Comparison of ENCODE assay signal across 8 cellular contexts in the genomic region with DNA sequence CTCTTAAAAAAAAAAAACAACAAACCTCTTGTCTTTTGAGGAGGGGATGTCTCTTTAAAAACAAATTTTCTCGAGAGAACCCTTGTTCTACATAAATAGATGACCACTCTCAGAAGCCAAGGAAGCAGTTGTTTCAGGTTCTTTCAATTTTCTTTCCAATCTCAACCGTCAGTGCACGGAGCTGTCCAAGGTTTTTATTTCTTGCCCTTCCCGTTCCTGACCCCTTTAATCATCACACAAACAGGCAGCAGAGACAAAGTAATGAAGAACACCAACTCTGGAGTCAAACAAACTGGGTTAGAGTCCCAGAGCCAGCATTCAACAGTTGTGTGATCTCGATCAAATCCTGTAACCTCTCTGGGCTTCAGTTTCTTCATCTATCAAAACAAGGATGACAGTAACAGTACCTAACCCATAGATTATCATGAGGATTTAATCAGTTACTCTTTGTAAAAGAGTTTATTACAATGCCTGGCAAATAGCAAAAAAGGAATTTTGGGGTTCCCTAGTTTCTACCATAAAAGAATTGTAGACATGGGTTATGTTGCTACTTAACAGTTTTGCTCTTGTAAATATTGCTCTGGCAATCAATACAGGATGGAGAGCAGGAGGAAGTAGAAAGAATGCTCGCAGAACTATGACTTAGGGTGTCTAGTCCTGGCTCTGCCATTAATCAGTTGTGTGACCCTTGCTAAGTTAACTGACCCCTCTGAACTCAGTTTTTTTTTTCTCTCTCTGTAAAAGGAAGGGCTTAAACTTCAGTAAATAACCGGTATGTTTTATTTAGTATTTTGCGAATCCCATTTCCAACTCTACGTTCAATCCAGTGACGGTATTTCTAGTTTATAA. TPM values are rescaled to one million over a fixed set of nuclear protein-coding genes. Genes with fewer than 3 reads are reported as not detected.
DNase-seq lines count a peak whose midpoint lies in the region; ATAC-seq, FAIRE-seq and TF ChIP-seq lines count a peak whose summit lies in the region.

No MANE protein-coding gene starts in this region.

- H3K36me3 Mint-ChIP-seq in CD4-positive, alpha-beta T cell (ENCODE audit: low read depth), result peaks cover 9% of the 10 kb centered on the region

- no peak overlapping the region for H2AK9ac ChIP-seq in IMR-90 (replicated peaks; ENCODE audit: low read depth, low read length, poor library complexity)

- dilution Hi-C loops in IMR-90 (cut with HindIII; ENCODE audit: low sequenced_read_pairs, unreplicated experiment), result no loop called here

- H3K9ac ChIP-seq in IMR-90 (ENCODE audit: low read depth, low read length), result no peak overlapping the region

- H3K4me2 ChIP-seq in IMR-90 (ENCODE audit: low read depth, low read length), result no peak overlapping the region

- H3K79me1 ChIP-seq in IMR-90 (ENCODE audit: low read depth in 1 of 2, low read length in 2 of 2), result no peaks in the 10 kb centered on the region

- no peak overlapping the region for H4K91ac ChIP-seq in IMR-90 (ENCODE audit: insufficient read depth, low read depth, low read length)

- BruUV-seq in IMR-90 (replicated peaks; lab: Mats Ljungman, UMichigan), result no TSS peak

- DNase-seq in CD4-positive, alpha-beta T cell, result no peak
- DNase-seq in IMR-90, result peak; percentile 51
- DNase-seq in bronchial epithelial cell (ENCODE audit: low read depth), result peak; percentile 29
- peak; percentile 65 for DNase-seq in myocyte (ENCODE audit: low read depth)

- no peak overlapping the region for H3K56ac ChIP-seq in IMR-90 (ENCODE audit: extremely low read depth, insufficient read depth, low read length)

- no peaks in the 10 kb centered on the region for H4K20me1 ChIP-seq in IMR-90 (ENCODE audit: insufficient read depth, low read length)

- no peak overlapping the region for H3K14ac ChIP-seq in IMR-90 (replicated peaks; ENCODE audit: low read depth, low read length)

- peaks cover 32% of the 10 kb centered on the region for H3K4me1 Mint-ChIP-seq in CD4-positive, alpha-beta T cell (ENCODE audit: low read depth)

- CTCF ChIA-PET in CD4-positive, alpha-beta T cell (lab: Charles Lee), result interaction anchor here (1.2 kb wide), 1 partner anchor 85 kb away, joined by 3 read pairs; no protein-coding TSS in a partner anchor
- CTCF ChIA-PET in IMR-90 (lab: Yijun Ruan, JAX), result no interaction called here

- peaks cover 5% of the 10 kb centered on the region for H3K27me3 ChIP-seq in CD4-positive, alpha-beta T cell (ENCODE audit: control insufficient read depth, insufficient read depth, low read length)
- H3K27me3 ChIP-seq in IMR-90 (ENCODE audit: control insufficient read depth, insufficient read depth, low read length), result no peaks in the 10 kb centered on the region
- H3K27me3 ChIP-seq in bronchial epithelial cell (ENCODE audit: control insufficient read depth, insufficient read depth, low read length), result peaks cover 3% of the 10 kb centered on the region

- H2AFZ ChIP-seq in IMR-90 (replicated peaks; ENCODE audit: low read length, poor library complexity), result no peak overlapping the region

- WGBS in IMR-90 (ENCODE audit: extremely low coverage in 2 of 2, insufficient read length in 1 of 2), 2 experiments, result no CpG with 5 or more reads among the region's 10 CpGs

- H3K36me3 ChIP-seq in IMR-90 (ENCODE audit: control insufficient read depth, insufficient read depth, low read length), result no peaks in the 10 kb centered on the region
- H3K36me3 ChIP-seq in bronchial epithelial cell (ENCODE audit: control insufficient read depth, insufficient read depth, low read length), result no peaks in the 10 kb centered on the region

- H3K23ac ChIP-seq in IMR-90 (ENCODE audit: low read depth, low read length), result 0 out of 2 replicates have a peak overlapping the region, but pooled peaks have one; percentile 27

- no peaks in the 10 kb centered on the region for H3K9me3 ChIP-seq in CD4-positive, alpha-beta T cell (ENCODE audit: control insufficient read depth, low read length)
- H3K9me3 ChIP-seq in IMR-90 (ENCODE audit: control insufficient read depth, insufficient read depth, low read length), result no peaks in the 10 kb centered on the region

- H3K4ac ChIP-seq in IMR-90 (ENCODE audit: low read depth, low read length), result no peak overlapping the region

- H3K9me1 ChIP-seq in IMR-90 (ENCODE audit: insufficient read depth, low read length), result no peaks in the 10 kb centered on the region

- FAIRE-seq in bronchial epithelial cell (lab: Jason Lieb, UNC), result no peak

- H3K4me3 ChIP-seq in IMR-90 (ENCODE audit: insufficient read depth, low read depth, low read length) (no peak overlapping the region), bronchial epithelial cell (ENCODE audit: low read depth, low read length) (no peak overlapping the region)

- H2AK5ac ChIP-seq in IMR-90 (ENCODE audit: low read depth, low read length), result no peak overlapping the region

- TF ChIP-seq CTCF in CD4-positive, alpha-beta T cell (IDR thresholded peaks at IDR 0.05), result no peak
- TF ChIP-seq CTCF in IMR-90 (conservative IDR thresholded peaks at IDR 0.05; ENCODE audit: low read depth, low read length), result no peak
- TF ChIP-seq CTCF in bronchial epithelial cell (IDR thresholded peaks at IDR 0.05; ENCODE audit: insufficient read depth, low read length, severe bottlenecking), result no peak

- H3K9me3 Mint-ChIP-seq in CD4-positive, alpha-beta T cell, result no peaks in the 10 kb centered on the region

- H2BK5ac ChIP-seq in IMR-90 (ENCODE audit: low read depth, low read length, poor library complexity, severe bottlenecking), result no peak overlapping the region

- no peak overlapping the region for H4K8ac ChIP-seq in IMR-90 (ENCODE audit: low read depth in 2 of 2, low read length in 2 of 2)

- no peak overlapping the region for H2BK120ac ChIP-seq in IMR-90 (ENCODE audit: low read depth, low read length)

- peaks cover 3% of the 10 kb centered on the region for H3K4me1 ChIP-seq in IMR-90 (ENCODE audit: control insufficient read depth, insufficient read depth, low read length)

- H3K27ac Mint-ChIP-seq in CD4-positive, alpha-beta T cell, result no peak overlapping the region

- no peak overlapping the region for H2BK20ac ChIP-seq in IMR-90 (ENCODE audit: low read depth, low read length)

- ATAC-seq in CD4-positive, alpha-beta T cell (ENCODE audit: poor library complexity), result no peak
- ATAC-seq in IMR-90 (ENCODE audit: low read depth) (no peak), HG02973 (IDR thresholded peaks at IDR 0.05; ENCODE audit: unreplicated experiment) (no peak), GM21529 (IDR thresholded peaks at IDR 0.05; ENCODE audit: unreplicated experiment) (no peak), HG03432 (IDR thresholded peaks at IDR 0.05; ENCODE audit: unreplicated experiment) (no peak), GM19452 (IDR thresholded peaks at IDR 0.05; ENCODE audit: unreplicated experiment) (no peak)

- TF ChIP-seq POLR2A in IMR-90 (IDR thresholded peaks at IDR 0.05; ENCODE audit: low read depth, low read length), result no peak

- H2BK15ac ChIP-seq in IMR-90 (ENCODE audit: low read depth, low read length), result no peak overlapping the region

- in situ Hi-C loops in IMR-90 (cut with MboI; ENCODE audit: low sequenced_read_pairs), result no loop called here

- TF ChIP-seq RAD21 in IMR-90 (IDR thresholded peaks at IDR 0.05; ENCODE audit: low read length), result no peak

- POLR2A ChIA-PET in CD4-positive, alpha-beta T cell (lab: Charles Lee), result interaction anchor here (1.0 kb wide), 2 partner anchors 70 to 293 kb away, joined by 4 to 5 read pairs; partner anchors contain the start of gene TMEM267
- POLR2A ChIA-PET in IMR-90 (lab: Charles Lee; ENCODE audit: unreplicated experiment), result no interaction called here

- peak overlapping the region; percentile 85 for H3K4me3 Mint-ChIP-seq in CD4-positive, alpha-beta T cell

- no peak overlapping the region for H4K5ac ChIP-seq in IMR-90 (ENCODE audit: low read depth, low read length)

- peaks cover 37% of the 10 kb centered on the region for H3K27me3 Mint-ChIP-seq in CD4-positive, alpha-beta T cell

- H3K18ac ChIP-seq in IMR-90 (ENCODE audit: low read depth, low read length), result no peak overlapping the region

- intact Hi-C loops in CD4-positive, alpha-beta T cell (cut with DNase I, micrococcal nuclease), result no loop called here
- intact Hi-C loops in IMR-90 (cut with micrococcal nuclease), result loop anchor here (5.0 kb wide), 1 partner anchor 69 kb away; the partner anchor contains the start of gene ZNF131

- no peak overlapping the region for H3K27ac ChIP-seq in CD4-positive, alpha-beta T cell (ENCODE audit: low read depth, low read length)
- no peak overlapping the region for H3K27ac ChIP-seq in IMR-90 (ENCODE audit: insufficient read depth, low read length)

TF ChIP-seq in IMR-90, 13 proteins besides CTCF, POLR2A, EP300 and RAD21:
- TF ChIP-seq RFX5 (IDR thresholded peaks at IDR 0.05; ENCODE audit: low read depth, low read length) (no peak), FOS (IDR thresholded peaks at IDR 0.05; ENCODE audit: low read depth, low read length) (no peak), MAZ (IDR thresholded peaks at IDR 0.05; ENCODE audit: borderline replicate concordance, low read depth, low read length) (no peak), SMC3 (IDR thresholded peaks at IDR 0.05; ENCODE audit: low read depth, low read length) (no peak), CEBPB (IDR thresholded peaks at IDR 0.05; ENCODE audit: low read depth, low read length) (no peak), MAFK (IDR thresholded peaks at IDR 0.05; ENCODE audit: low read depth, low read length) (no peak), NFE2L2 (IDR thresholded peaks at IDR 0.05; ENCODE audit: low read depth, low read length) (no peak)
TF ChIP-seq in IMR-90: peak in this region for 0.

RNA-seq across cellular contexts. Expression of gene NIM1K, which starts 1.0 kb away (rescaled TPM):
- under 1 TPM; 0.08 to 0.44 TPM for total RNA-seq in CD4-positive, alpha-beta T cell
- 0.54 and 0.56 TPM in 2 replicates for total RNA-seq in IMR-90 (2012; rRNA removed)
- 0.42 and 0.68 TPM in 2 replicates for polyA plus RNA-seq in IMR-90 (2012; rRNA removed)
- 0.31 and 0.60 TPM in 2 replicates for polyA plus RNA-seq in IMR-90 (2012; cell fraction: cytosol; rRNA removed)
- 0.27 and 0.42 TPM in 2 replicates for polyA plus RNA-seq in IMR-90 (2012; cell fraction: nucleus; rRNA removed; ENCODE audit: low replicate concordance)
- 0.38 TPM in 1 of 2 replicates, not detected in the other for total RNA-seq in bronchial epithelial cell
- 0.21 and 0.35 TPM in 2 replicates for total RNA-seq in myocyte
- 0.74 TPM for polyA plus RNA-seq in myocyte (2012)

Comparison
In these comparisons a context has a peak if more than half of its experiments do, and no peak if none do; other contexts are left out.
1. DNase-seq: peak in IMR-90 (single experiment), bronchial epithelial cell (single experiment) and myocyte (single experiment); none in CD4-positive, alpha-beta T cell (0 of 10).